In the genomic region with DNA sequence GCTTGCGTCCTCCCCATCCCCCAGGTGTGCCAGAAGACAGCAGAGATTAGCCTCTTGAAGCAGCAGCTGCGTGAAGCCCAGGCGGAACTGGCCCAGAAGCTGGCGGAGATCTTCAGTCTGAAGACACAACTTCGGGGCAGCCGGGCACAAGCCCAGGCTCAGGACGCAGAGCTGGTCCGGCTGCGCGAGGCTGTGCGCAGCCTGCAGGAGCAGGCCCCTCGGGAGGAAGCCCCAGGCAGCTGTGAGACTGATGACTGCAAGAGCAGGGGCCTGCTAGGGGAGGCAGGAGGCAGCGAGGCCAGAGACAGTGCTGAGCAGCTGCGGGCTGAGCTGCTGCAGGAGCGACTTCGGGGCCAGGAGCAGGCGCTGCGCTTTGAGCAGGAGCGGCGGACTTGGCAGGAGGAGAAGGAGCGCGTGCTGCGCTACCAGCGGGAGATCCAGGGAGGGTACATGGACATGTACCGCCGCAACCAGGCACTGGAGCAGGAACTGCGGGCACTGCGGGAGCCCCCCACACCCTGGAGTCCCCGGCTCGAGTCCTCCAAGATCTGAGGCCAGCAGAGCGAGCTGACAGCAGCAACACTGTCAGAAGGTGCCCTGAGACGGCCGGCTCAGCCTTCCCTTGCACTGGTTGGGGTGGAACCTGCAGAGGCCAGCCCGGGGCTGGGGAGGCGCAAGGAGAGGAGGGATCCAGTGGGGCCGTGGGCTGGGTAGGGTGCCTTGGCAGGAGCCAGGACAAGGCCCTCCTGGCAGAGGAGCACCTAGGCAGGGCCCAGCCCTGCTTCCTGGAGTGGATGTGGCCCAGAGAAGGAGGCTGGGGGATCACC, we compare ENCODE assay signal across 10 cellular contexts. TPM values are rescaled to one million over a fixed set of nuclear protein-coding genes. Genes with fewer than 3 reads are reported as not detected.
DNase-seq lines count a peak whose midpoint lies in the region; ATAC-seq, FAIRE-seq and TF ChIP-seq lines count a peak whose summit lies in the region.
"Had no signal": no experiment of that assay in that cellular context is flagged by ENCODE, and none has a peak within 500 bp of the region (broad histone marks: within the 10 kb centered on the region; RNA-seq: fewer than 3 reads in every experiment).

No MANE protein-coding gene starts in this region.

- H3K4me3 ChIP-seq in NB4 (ENCODE audit: low read depth, low read length) (no peak overlapping the region), H1 (ENCODE audit: extremely low read depth in 1 of 4, insufficient read depth in 2 of 4, low read depth in 3 of 4, low read length in 4 of 4) (no peak overlapping the region), skeletal muscle satellite cell (ENCODE audit: low read length) (peak overlapping the region; percentile 29)

- no peak overlapping the region for H4K5ac ChIP-seq in H1 (ENCODE audit: insufficient read length, low read depth, low read length)

- H3K27ac Mint-ChIP-seq in stimulated activated effector memory CD8-positive, alpha-beta T cell treated with anti-CD3 and anti-CD28 coated beads, Interleukin-12 subunit alpha, Interleukin-12 subunit beta, amount 100 ng/mL, for 72 hours = no peak overlapping the region

- peak overlapping the region; percentile 96 for H2BK5ac ChIP-seq in H1 (ENCODE audit: low read depth, low read length)

- CTCF ChIA-PET in H1 (lab: Charles Lee; ENCODE audit: partially characterized antibody) = interaction anchor here (0.9 to 12.9 kb wide), 18 partner anchors 8 to 609 kb away, joined by 3 to 189 read pairs (median 7); a partner anchor contains a TSS

- no peak for TF ChIP-seq RAD21 in H1 (IDR thresholded peaks at IDR 0.05 in 1 of 2, conservative IDR thresholded peaks at IDR 0.05 in 1 of 2; ENCODE audit: low read depth in 2 of 2, low read length in 2 of 2)

- H3K36me3 ChIP-seq in H1 (ENCODE audit: control insufficient read depth in 2 of 4, insufficient read depth in 4 of 4, low read length in 3 of 4) (peaks cover 9 to 29% (median 20%) of the 10 kb centered on the region in 4 experiments; a peak in 7 of 8 replicates), skeletal muscle satellite cell (ENCODE audit: insufficient read depth, low read length) (no peaks in the 10 kb centered on the region)

- H2AFZ ChIP-seq in H1 (ENCODE audit: low read length) = no peak overlapping the region
- H2AFZ ChIP-seq: parathyroid adenoma had no signal

- no peak overlapping the region for H2BK20ac ChIP-seq in H1 (ENCODE audit: low read length)

- ATAC-seq in omental fat pad (ENCODE audit: low FRiP score) = no peak
- no peak for ATAC-seq in stimulated activated effector memory CD8-positive, alpha-beta T cell treated with anti-CD3 and anti-CD28 coated beads, Interleukin-12 subunit alpha, Interleukin-12 subunit beta, amount 100 ng/mL, for 72 hours

- H3K27me3 ChIP-seq in H1 (replicated peaks in 1 of 4; ENCODE audit: control insufficient read depth in 3 of 4, extremely low read depth in 1 of 4, insufficient read depth in 3 of 4, low read length in 3 of 4) (no peaks in the 10 kb centered on the region), skeletal muscle satellite cell (ENCODE audit: control insufficient read depth, insufficient read depth, low read length) (peaks cover 80% of the 10 kb centered on the region)

- H3K9me3 ChIP-seq in H1 (ENCODE audit: insufficient read depth in 2 of 2, low read depth in 1 of 2, low read length in 1 of 2) (no peaks in the 10 kb centered on the region), skeletal muscle satellite cell (replicated peaks; ENCODE audit: low read length) (no peaks in the 10 kb centered on the region)

- H3K56ac ChIP-seq in H1 (replicated peaks; ENCODE audit: insufficient read length, low read depth, low read length) = no peak overlapping the region

- H3K27ac ChIP-seq in H1 (ENCODE audit: low read depth, low read length) = peak overlapping the region; percentile 65; the same call in 1 of the 2 replicates
- H3K27ac ChIP-seq: parathyroid adenoma had no signal

- FAIRE-seq in H1 (lab: Jason Lieb, UNC) = no peak
- FAIRE-seq: astrocyte had no signal

- H3K4me2 ChIP-seq in H1 (ENCODE audit: insufficient read depth in 1 of 2, low read depth in 2 of 2, low read length in 2 of 2) = no peak overlapping the region
- peak overlapping the region; percentile 58 for H3K4me2 ChIP-seq in skeletal muscle satellite cell (ENCODE audit: low read length)

- no peak overlapping the region; the same call in 1 of the 2 replicates for H4K8ac ChIP-seq in H1 (ENCODE audit: extremely low read depth, insufficient read depth, low read length)

- peaks cover 22% of the 10 kb centered on the region for H3K4me1 Mint-ChIP-seq in stimulated activated effector memory CD8-positive, alpha-beta T cell treated with anti-CD3 and anti-CD28 coated beads, Interleukin-12 subunit alpha, Interleukin-12 subunit beta, amount 100 ng/mL, for 72 hours

- no peak overlapping the region for H2BK15ac ChIP-seq in H1 (ENCODE audit: low read length)

- H3K9ac ChIP-seq in H1 (replicated peaks in 1 of 4; ENCODE audit: extremely low read depth in 1 of 4, low read depth in 3 of 4, low read length in 3 of 4) (no peak overlapping the region), skeletal muscle satellite cell (ENCODE audit: low read depth, low read length) (no peak overlapping the region)
- H3K9ac ChIP-seq: parathyroid adenoma had no signal

- H3K4me3 Mint-ChIP-seq in stimulated activated effector memory CD8-positive, alpha-beta T cell treated with anti-CD3 and anti-CD28 coated beads, Interleukin-12 subunit alpha, Interleukin-12 subunit beta, amount 100 ng/mL, for 72 hours = no peak overlapping the region

- H3K4me1 ChIP-seq in H1 (replicated peaks in 1 of 4; ENCODE audit: control insufficient read depth in 3 of 4, insufficient read depth in 4 of 4, low read length in 3 of 4) (peaks cover 11 to 57% (median 34%) of the 10 kb centered on the region in 4 experiments), skeletal muscle satellite cell (ENCODE audit: control insufficient read depth, insufficient read depth, low read length) (peaks cover 7% of the 10 kb centered on the region)

- peaks cover 19% of the 10 kb centered on the region for H3K79me1 ChIP-seq in H1 (ENCODE audit: low read depth, low read length)

- H4K91ac ChIP-seq in H1 (replicated peaks; ENCODE audit: insufficient read length, low read length) = no peak overlapping the region

- peak; percentile 69 for DNase-seq in NCI-H82 (lab: John Stamatoyannopoulos, UW)
- DNase-seq in NCI-H82 treated with DMSO at 0.1 percent for 48 hours (lab: John Stamatoyannopoulos, UW; ENCODE audit: unreplicated experiment) = no peak
- peak; percentile 75 for DNase-seq in NB4 (ENCODE audit: low read depth)
- no peak for DNase-seq in H1 (ENCODE audit: low read depth in 1 of 2, low spot score in 2 of 2)
- DNase-seq in omental fat pad (ENCODE audit: low spot score) = no peak
- DNase-seq in stimulated activated effector memory CD8-positive, alpha-beta T cell treated with anti-CD3 and anti-CD28 coated beads, Interleukin-12 subunit alpha, Interleukin-12 subunit beta, amount 100 ng/mL, for 72 hours (ENCODE audit: low spot score in 2 of 2) = no peak
- DNase-seq in activated CD4-positive, alpha-beta T cell treated with anti-CD3 and anti-CD28 coated beads, Interleukin-2, amount 50 U/mL, for 4 hours = no peak

- H2BK12ac ChIP-seq in H1 (ENCODE audit: low read depth, low read length) = no peak overlapping the region

- peak overlapping the region; percentile 32 for H3K4ac ChIP-seq in H1 (replicated peaks; ENCODE audit: insufficient read length, low read depth, low read length)

- 93% methylated on average over 32 of the region's 36 CpGs; no CpG with 5 or more reads in 1 of the 2 experiments for WGBS in H1 (ENCODE audit: extremely low coverage in 1 of 2, insufficient coverage in 1 of 2, insufficient read length in 1 of 2, insufficient replicate concordance in 2 of 2, low coverage in 1 of 2, low lambda C conversion rate in 2 of 2, missing lambda C conversion rate in 1 of 2), 2 experiments

- peaks cover 64% of the 10 kb centered on the region for H3K36me3 Mint-ChIP-seq in stimulated activated effector memory CD8-positive, alpha-beta T cell treated with anti-CD3 and anti-CD28 coated beads, Interleukin-12 subunit alpha, Interleukin-12 subunit beta, amount 100 ng/mL, for 72 hours

- no peak overlapping the region for H3K23ac ChIP-seq in H1 (ENCODE audit: insufficient read length)

- H4K20me1 ChIP-seq in H1 (replicated peaks in 1 of 2; ENCODE audit: control insufficient read depth in 1 of 2, insufficient read depth in 2 of 2, low read length in 2 of 2) = peaks cover 7 to 13% of the 10 kb centered on the region in 2 experiments

- peaks cover 8 to 48% of the 10 kb centered on the region in 2 experiments; a peak in 3 of 4 replicates for H3K79me2 ChIP-seq in H1 (ENCODE audit: control insufficient read depth in 1 of 2, insufficient read depth in 2 of 2, low read length in 2 of 2)
- H3K79me2 ChIP-seq: parathyroid adenoma had no signal

- TF ChIP-seq CTCF in NB4 (IDR thresholded peaks at IDR 0.05; ENCODE audit: low read depth, low read length) (no peak), H1 (IDR thresholded peaks at IDR 0.05; ENCODE audit: control extremely low read depth in 1 of 3, insufficient read depth in 1 of 3, low read depth in 1 of 3, low read length in 3 of 3) (no peak), omental fat pad (IDR thresholded peaks at IDR 0.05) (no peak)

- H2AK5ac ChIP-seq in H1 (ENCODE audit: low read depth, low read length) = no peak overlapping the region; the same call in 1 of the 2 replicates

- POLR2A ChIA-PET in H1 (lab: Charles Lee; ENCODE audit: partially characterized antibody) = interaction anchor here (1.0 to 40.7 kb wide), 6 partner anchors 5 to 83 kb away, joined by 3 to 1250 read pairs (median 6); a partner anchor contains a TSS

- no peak overlapping the region; the same call in 1 of the 2 replicates for H3K18ac ChIP-seq in H1 (ENCODE audit: extremely low read depth, low read length)

- no peaks in the 10 kb centered on the region for H3K23me2 ChIP-seq in H1 (ENCODE audit: low read depth, low read length)

- no peak overlapping the region for H3K14ac ChIP-seq in H1 (ENCODE audit: insufficient read length)

- H3K9me3 Mint-ChIP-seq in stimulated activated effector memory CD8-positive, alpha-beta T cell treated with anti-CD3 and anti-CD28 coated beads, Interleukin-12 subunit alpha, Interleukin-12 subunit beta, amount 100 ng/mL, for 72 hours = no peaks in the 10 kb centered on the region

- TF ChIP-seq POLR2A in NB4 (IDR thresholded peaks at IDR 0.05; ENCODE audit: extremely low read depth, insufficient read length) (no peak), H1 (IDR thresholded peaks at IDR 0.05; ENCODE audit: control extremely low read depth in 1 of 2, low read depth in 2 of 2, low read length in 2 of 2) (no peak)

- H2BK120ac ChIP-seq in H1 (replicated peaks; ENCODE audit: low read depth, low read length) = no peak overlapping the region

- no peak for TF ChIP-seq EP300 in H1 (IDR thresholded peaks at IDR 0.05; ENCODE audit: borderline replicate concordance in 1 of 2, low read depth in 2 of 2, low read length in 2 of 2)

RNA-seq across cellular contexts. Expression of a gene that starts 8.3 kb away (rescaled TPM):
- total RNA-seq in H1 (2021; fragmentation: NEBNext Ultra II Directional; extraction: Animal tissue kit (Norgen Biotek cat#: 25700)) = 36.0 and 39.2 TPM in 2 replicates
- 13.1 and 23.4 TPM in 2 replicates for polyA plus RNA-seq in H1 (2011; rRNA removed)
- polyA plus RNA-seq in H1 (2011; cell fraction: cytosol; rRNA removed) = 19.4 TPM
- polyA plus RNA-seq in H1 (2011; cell fraction: nucleus; rRNA removed) = 41.9 TPM
- 16.8 to 24.3 TPM (median 21.3 TPM) in 4 replicates for polyA plus RNA-seq in H1 (2012, experiment 1 of 2)
- polyA plus RNA-seq in H1 (2012, experiment 2 of 2) = 18.5 TPM
- polyA plus RNA-seq in H1 (2013, experiment 1 of 2) = 16.7 TPM
- 15.9 TPM for polyA plus RNA-seq in H1 (2013, experiment 2 of 2)
- 13.0 and 17.4 TPM in 2 replicates for polyA minus RNA-seq in H1 (2011; rRNA and poly(A)+ RNA removed)
- polyA minus RNA-seq in H1 (2011; cell fraction: cytosol; rRNA and poly(A)+ RNA removed) = 22.0 TPM
- polyA minus RNA-seq in H1 (2011; cell fraction: nucleus; rRNA and poly(A)+ RNA removed) = 32.8 TPM
- 0.22 and 0.25 TPM in 2 replicates for total RNA-seq in skeletal muscle satellite cell (2012; rRNA removed)
- 1 to 10 TPM in 2 of 4 donors, under 1 TPM in 2; 0.84 to 3.5 (median 1.4) TPM for total RNA-seq in omental fat pad

RNA-seq across cellular contexts. Expression of a gene that starts 9.2 kb away (rescaled TPM):
- 74.6 and 75.9 TPM in 2 replicates for total RNA-seq in H1 (2021; fragmentation: NEBNext Ultra II Directional; extraction: Animal tissue kit (Norgen Biotek cat#: 25700))
- 90.2 and 106 TPM in 2 replicates for polyA plus RNA-seq in H1 (2011; rRNA removed)
- polyA plus RNA-seq in H1 (2011; cell fraction: cytosol; rRNA removed) = 105 TPM
- 153 TPM for polyA plus RNA-seq in H1 (2011; cell fraction: nucleus; rRNA removed)
- polyA plus RNA-seq in H1 (2012, experiment 1 of 2) = 65.3 to 93.7 TPM (median 87.0 TPM) in 4 replicates
- polyA plus RNA-seq in H1 (2012, experiment 2 of 2) = 74.6 TPM
- 53.0 TPM for polyA plus RNA-seq in H1 (2013, experiment 1 of 2)
- polyA plus RNA-seq in H1 (2013, experiment 2 of 2) = 51.3 TPM
- polyA minus RNA-seq in H1 (2011; rRNA and poly(A)+ RNA removed) = 107 and 109 TPM in 2 replicates
- polyA minus RNA-seq in H1 (2011; cell fraction: cytosol; rRNA and poly(A)+ RNA removed) = 52.0 TPM
- polyA minus RNA-seq in H1 (2011; cell fraction: nucleus; rRNA and poly(A)+ RNA removed) = 71.2 TPM
- 13.5 and 15.7 TPM in 2 replicates for total RNA-seq in skeletal muscle satellite cell (2012; rRNA removed)
- 10 to 100 TPM; 22.9 to 37.5 (median 27.7) TPM for total RNA-seq in omental fat pad

RNA-seq across cellular contexts. Expression of a gene that starts 32.0 kb away (rescaled TPM):
- total RNA-seq in H1 (2021; fragmentation: NEBNext Ultra II Directional; extraction: Animal tissue kit (Norgen Biotek cat#: 25700)) = 263 and 281 TPM in 2 replicates
- polyA plus RNA-seq in H1 (2011; rRNA removed) = 241 and 344 TPM in 2 replicates
- polyA plus RNA-seq in H1 (2011; cell fraction: cytosol; rRNA removed) = 302 TPM
- polyA plus RNA-seq in H1 (2011; cell fraction: nucleus; rRNA removed) = 166 TPM
- polyA plus RNA-seq in H1 (2012, experiment 1 of 2) = 273 to 334 TPM (median 320 TPM) in 4 replicates
- 440 TPM for polyA plus RNA-seq in H1 (2012, experiment 2 of 2)
- polyA plus RNA-seq in H1 (2013, experiment 1 of 2) = 244 TPM
- 251 TPM for polyA plus RNA-seq in H1 (2013, experiment 2 of 2)
- 58.6 and 61.0 TPM in 2 replicates for polyA minus RNA-seq in H1 (2011; rRNA and poly(A)+ RNA removed)
- 117 TPM for polyA minus RNA-seq in H1 (2011; cell fraction: cytosol; rRNA and poly(A)+ RNA removed)
- polyA minus RNA-seq in H1 (2011; cell fraction: nucleus; rRNA and poly(A)+ RNA removed) = 80.9 TPM
- total RNA-seq in skeletal muscle satellite cell (2012; rRNA removed) = 170 and 204 TPM in 2 replicates
- total RNA-seq in omental fat pad = 100 to 1,000 TPM; 173 to 241 (median 221) TPM

Comparison
In these comparisons a context has a peak if more than half of its experiments do, and no peak if none do; other contexts are left out.
1. DNase-seq: peak in NCI-H82 (single experiment) and NB4 (single experiment); none in NCI-H82 treated with DMSO at 0.1 percent for 48 hours (single experiment), H1 (0 of 2), omental fat pad (single experiment), stimulated activated effector memory CD8-positive, alpha-beta T cell treated with anti-CD3 and anti-CD28 coated beads, Interleukin-12 subunit alpha, Interleukin-12 subunit beta, amount 100 ng/mL, for 72 hours (0 of 2) and activated CD4-positive, alpha-beta T cell treated with anti-CD3 and anti-CD28 coated beads, Interleukin-2, amount 50 U/mL, for 4 hours (0 of 2).